Comparison of ENCODE assay signal across 27 cellular contexts in the genomic region with DNA sequence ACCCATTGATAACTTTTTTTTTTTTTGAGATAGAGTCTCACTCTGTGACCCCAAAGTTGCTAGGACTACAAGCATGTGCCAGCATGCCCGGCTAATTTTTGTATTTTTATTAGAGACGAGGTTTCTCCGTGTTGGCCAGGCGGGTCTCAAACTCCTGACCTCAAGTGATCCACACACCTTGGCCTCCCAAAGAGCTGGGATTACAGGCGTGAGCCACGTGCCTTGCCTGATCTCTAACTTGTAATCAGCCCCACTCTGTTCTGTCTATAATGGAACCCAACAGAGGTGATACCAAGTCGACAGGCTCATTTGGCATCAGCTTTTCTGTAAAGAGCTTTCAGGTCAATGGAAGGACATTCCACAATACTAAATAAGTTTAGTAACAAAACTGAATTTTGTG.
DNase-seq lines count a peak whose midpoint lies in the region; ATAC-seq and TF ChIP-seq lines count a peak whose summit lies in the region.
"Had no signal": no experiment of that assay in that cellular context is flagged by ENCODE, and none has a peak within 500 bp of the region (broad histone marks: within the 10 kb centered on the region; RNA-seq: fewer than 3 reads in every experiment).

No MANE protein-coding gene starts in this region.

- H3K9me3 Mint-ChIP-seq in activated naive CD4-positive, alpha-beta T cell treated with anti-CD3 and anti-CD28 coated beads, Interleukin-2, amount 10 ng/mL, durations not matched to agents 7 days and 5 days, result no peaks in the 10 kb centered on the region
- H3K9me3 Mint-ChIP-seq: activated T-helper 2 cell treated with anti-CD3 and anti-CD28 coated beads, Interferon-gamma antibody, Interleukin-2, Interleukin-4, amounts not matched to agents 10 μg/mL and 5 μg/mL and 100 μg/mL, durations not matched to agents 14 hours and 24 hours and 36 hours had no signal

- H3K4me3 ChIP-seq in RWPE2 (ENCODE audit: severe bottlenecking), result no peak overlapping the region
- peak overlapping the region; percentile 96 for H3K4me3 ChIP-seq in iPS-18a (ENCODE audit: low read length)
- no peak overlapping the region for H3K4me3 ChIP-seq in mammary epithelial cell (replicated peaks in 1 of 3; ENCODE audit: insufficient read depth in 1 of 3, low read depth in 2 of 3, low read length in 3 of 3)
- H3K4me3 ChIP-seq: BLaER1 treated with 17β-estradiol and CSF1 and Interleukin-3, amounts not matched to agents 10 nM and 100 nM; breast epithelium; heart right ventricle; upper lobe of left lung had no signal

- peak overlapping the region; percentile 9 for H3K27ac Mint-ChIP-seq in activated naive CD4-positive, alpha-beta T cell treated with anti-CD3 and anti-CD28 coated beads, Interleukin-2, amount 10 ng/mL, durations not matched to agents 7 days and 5 days
- H3K27ac Mint-ChIP-seq: naive B cell had no signal

- CTCF ChIA-PET in activated naive CD4-positive, alpha-beta T cell treated with anti-CD3 and anti-CD28 coated beads, Interleukin-2, amount 10 ng/mL, durations not matched to agents 7 days and 5 days (lab: Charles Lee), result interaction anchor here (0.6 kb wide), 1 partner anchor 23 kb away, joined by 3 read pairs; no protein-coding TSS in a partner anchor
- CTCF ChIA-PET in mammary epithelial cell (lab: Charles Lee; ENCODE audit: low non-redundant PET), result no interaction called here

- no peak overlapping the region for H2AFZ ChIP-seq in mammary epithelial cell (ENCODE audit: low read depth, low read length)

- H3K4me1 ChIP-seq in RWPE2 (ENCODE audit: insufficient read depth, poor library complexity, severe bottlenecking) (peaks cover 25% of the 10 kb centered on the region), iPS-18a (ENCODE audit: control insufficient read depth, low read depth, low read length) (peaks cover 33% of the 10 kb centered on the region), mammary epithelial cell (ENCODE audit: insufficient read depth, low read length) (peaks cover 17% of the 10 kb centered on the region)
- H3K4me1 ChIP-seq: breast epithelium had no signal

- no peak overlapping the region for H3K4me3 Mint-ChIP-seq in activated naive CD4-positive, alpha-beta T cell treated with anti-CD3 and anti-CD28 coated beads, Interleukin-2, amount 10 ng/mL, durations not matched to agents 7 days and 5 days

- H4K20me1 ChIP-seq in mammary epithelial cell (ENCODE audit: insufficient read depth, low read length), result no peaks in the 10 kb centered on the region

- in situ Hi-C loops in mammary epithelial cell (cut with MboI; ENCODE audit: low sequenced_read_pairs in 2 of 2), result no loop called here

- H3K27ac ChIP-seq in RWPE2 (ENCODE audit: poor library complexity, severe bottlenecking) (peak overlapping the region; percentile 80), iPS-18a (ENCODE audit: low read length) (peak overlapping the region; percentile 99), mammary epithelial cell (ENCODE audit: insufficient read depth, low read depth, low read length) (no peak overlapping the region)
- H3K27ac ChIP-seq: BLaER1 treated with 17β-estradiol and CSF1 and Interleukin-3, amounts not matched to agents 10 nM and 100 nM; breast epithelium; heart right ventricle; upper lobe of left lung had no signal

- ATAC-seq in RWPE2 (ENCODE audit: low read depth), result no peak
- no peak for ATAC-seq in HG03139 (IDR thresholded peaks at IDR 0.05; ENCODE audit: unreplicated experiment)
- ATAC-seq in HG02938 (IDR thresholded peaks at IDR 0.05; ENCODE audit: unreplicated experiment), result no peak
- ATAC-seq: heart right ventricle, HepG2, left lobe of liver had no signal

- H3K27me3 Mint-ChIP-seq in activated naive CD4-positive, alpha-beta T cell treated with anti-CD3 and anti-CD28 coated beads, Interleukin-2, amount 10 ng/mL, durations not matched to agents 7 days and 5 days, result no peaks in the 10 kb centered on the region
- H3K27me3 Mint-ChIP-seq: naive B cell had no signal

- intact Hi-C loops in mammary epithelial cell (cut with micrococcal nuclease), result no loop called here

- WGBS in mammary epithelial cell (ENCODE audit: low coverage, missing lambda C conversion rate), result 93% methylated on average over 7 of the region's 7 CpGs

- H3K9ac ChIP-seq in iPS-18a (ENCODE audit: low read length) (peak overlapping the region; percentile 99), mammary epithelial cell (ENCODE audit: insufficient read depth, low read length) (no peak overlapping the region)
- H3K9ac ChIP-seq: BLaER1 treated with 17β-estradiol and CSF1 and Interleukin-3, amounts not matched to agents 10 nM and 100 nM had no signal

- H3K9me3 ChIP-seq in RWPE2 (ENCODE audit: severe bottlenecking), result no peaks in the 10 kb centered on the region
- H3K9me3 ChIP-seq in iPS-18a (ENCODE audit: control insufficient read depth, low read depth, low read length), result no peaks in the 10 kb centered on the region
- no peaks in the 10 kb centered on the region for H3K9me3 ChIP-seq in mammary epithelial cell (replicated peaks; ENCODE audit: insufficient read depth, low read length)
- H3K9me3 ChIP-seq: breast epithelium, Caco-2, heart right ventricle, upper lobe of left lung had no signal

- DNase-seq in activated naive CD4-positive, alpha-beta T cell treated with anti-CD3 and anti-CD28 coated beads, Interleukin-2, amount 10 ng/mL, durations not matched to agents 7 days and 5 days, result no peak
- DNase-seq in activated naive CD4-positive, alpha-beta T cell (lab: John Stamatoyannopoulos, UW), result no peak
- DNase-seq in RWPE2 (ENCODE audit: low spot score) (no peak), DMS53 (lab: John Stamatoyannopoulos, UW) (no peak), mammary epithelial cell (no peak)
- DNase-seq: Caco-2; DMS79 treated with DMSO at 0.1 percent for 48 hours; effector CD8-positive, alpha-beta T cell; foreskin fibroblast; H9; heart right ventricle; naive B cell; NCI-H1105 treated with DMSO at 0.1 percent for 48 hours; NCI-H2029; NCI-H345; small intestine; stimulated activated CD4-positive, alpha-beta T cell treated with anti-CD3 and anti-CD28 coated beads, Interleukin-1b, Interleukin-23, amount 100 ng/mL, for 48 hours; T-helper 1 cell; upper lobe of left lung had no signal

- H3K36me3 Mint-ChIP-seq in activated naive CD4-positive, alpha-beta T cell treated with anti-CD3 and anti-CD28 coated beads, Interleukin-2, amount 10 ng/mL, durations not matched to agents 7 days and 5 days, result peaks cover 6% of the 10 kb centered on the region
- H3K36me3 Mint-ChIP-seq: naive B cell had no signal

- H3K36me3 ChIP-seq in RWPE2 (ENCODE audit: low read depth) (no peaks in the 10 kb centered on the region), iPS-18a (ENCODE audit: control insufficient read depth, low read depth, low read length) (no peaks in the 10 kb centered on the region), mammary epithelial cell (ENCODE audit: insufficient read depth, low read length) (no peaks in the 10 kb centered on the region)
- H3K36me3 ChIP-seq: breast epithelium, heart right ventricle, upper lobe of left lung had no signal

- peaks cover 65% of the 10 kb centered on the region for H3K4me1 Mint-ChIP-seq in activated naive CD4-positive, alpha-beta T cell treated with anti-CD3 and anti-CD28 coated beads, Interleukin-2, amount 10 ng/mL, durations not matched to agents 7 days and 5 days

- BruUV-seq in mammary epithelial cell (replicated peaks; lab: Mats Ljungman, UMichigan), result no TSS peak

- H3K4me2 ChIP-seq in mammary epithelial cell (ENCODE audit: insufficient read depth, low read depth, low read length), result no peak overlapping the region
- H3K4me2 ChIP-seq: BLaER1 treated with 17β-estradiol and CSF1 and Interleukin-3, amounts not matched to agents 10 nM and 100 nM had no signal

- H3K27me3 ChIP-seq in RWPE2 (ENCODE audit: insufficient read depth, poor library complexity, severe bottlenecking) (no peaks in the 10 kb centered on the region), iPS-18a (ENCODE audit: control insufficient read depth, insufficient read depth, low read length) (no peaks in the 10 kb centered on the region), mammary epithelial cell (ENCODE audit: insufficient read depth, low read length) (no peaks in the 10 kb centered on the region)
- H3K27me3 ChIP-seq: breast epithelium, upper lobe of left lung had no signal

- no peaks in the 10 kb centered on the region for H3K79me2 ChIP-seq in mammary epithelial cell (ENCODE audit: insufficient read depth, low read length)

- no peak for TF ChIP-seq CTCF in RWPE2 (IDR thresholded peaks at IDR 0.05; ENCODE audit: poor library complexity, severe bottlenecking)
- no peak for TF ChIP-seq CTCF in mammary epithelial cell (conservative IDR thresholded peaks at IDR 0.05 in 1 of 2, IDR thresholded peaks at IDR 0.05 in 1 of 2; ENCODE audit: extremely low read depth in 1 of 2, insufficient read depth in 1 of 2, low read depth in 1 of 2, low read length in 2 of 2)

- dilution Hi-C loops in mammary epithelial cell (cut with HindIII; ENCODE audit: low sequenced_read_pairs), result loop anchor here (25.0 kb wide), 1 partner anchor 951 kb away; a partner anchor contains a TSS
